Comparison of ENCODE assay signal across 1 cellular context in genomic region chr2:201433389-201433995, GRCh38.
TF ChIP-seq lines count a peak whose summit lies in the region.

No MANE protein-coding gene starts in this region.

TF ChIP-seq in K562, 482 proteins besides CTCF, POLR2A, EP300 and RAD21 (continued from another document and continues in another):
- TF ChIP-seq ZNF699 (CRISPR knock-in tag; IDR thresholded peaks at IDR 0.05; ENCODE audit: insufficient replicate concordance) = no peak
- no peak for TF ChIP-seq BRD4 (IDR thresholded peaks at IDR 0.05)
- no peak for TF ChIP-seq ZNF445 (CRISPR knock-in tag; IDR thresholded peaks at IDR 0.05; ENCODE audit: low read depth)
- TF ChIP-seq KDM5B (IDR thresholded peaks at IDR 0.05; ENCODE audit: insufficient replicate concordance, low read depth, low read length) = no peak
- peak; percentile 87 for TF ChIP-seq TAL1 (IDR thresholded peaks at IDR 0.05)
- TF ChIP-seq ELK1 (CRISPR knock-in tag; IDR thresholded peaks at IDR 0.05) = no peak
- TF ChIP-seq ZNF518B (CRISPR knock-in tag; IDR thresholded peaks at IDR 0.05) = no peak
- TF ChIP-seq TOE1 (IDR thresholded peaks at IDR 0.05; ENCODE audit: borderline replicate concordance) = no peak
- TF ChIP-seq TOE1 (CRISPR knock-in tag; IDR thresholded peaks at IDR 0.05; ENCODE audit: borderline replicate concordance, low read depth) = no peak
- no peak for TF ChIP-seq CC2D1A (IDR thresholded peaks at IDR 0.05)
- TF ChIP-seq ZNF511 (CRISPR knock-in tag; IDR thresholded peaks at IDR 0.05) = no peak
- no peak for TF ChIP-seq KAT8 (IDR thresholded peaks at IDR 0.05; ENCODE audit: low read depth)
- no peak for TF ChIP-seq HIVEP1 (CRISPR knock-in tag; IDR thresholded peaks at IDR 0.05)
- no peak for TF ChIP-seq ZNF316 (IDR thresholded peaks at IDR 0.05)
- TF ChIP-seq JUN (IDR thresholded peaks at IDR 0.05; ENCODE audit: borderline replicate concordance, low read depth, low read length) = no peak
- TF ChIP-seq JUN (CRISPR knock-in tag; IDR thresholded peaks at IDR 0.05; ENCODE audit: borderline replicate concordance) = no peak
- TF ChIP-seq MAZ (CRISPR knock-in tag; conservative IDR thresholded peaks at IDR 0.05 in 1 of 2, IDR thresholded peaks at IDR 0.05 in 1 of 2) = no peak
- no peak for TF ChIP-seq ZNF583 (CRISPR knock-in tag; IDR thresholded peaks at IDR 0.05)
- no peak for TF ChIP-seq ZBTB17 (CRISPR knock-in tag; IDR thresholded peaks at IDR 0.05)
- TF ChIP-seq FOXA3 (CRISPR knock-in tag; conservative IDR thresholded peaks at IDR 0.05 in 1 of 2, IDR thresholded peaks at IDR 0.05 in 1 of 2) = no peak
- no peak for TF ChIP-seq CEBPB (tag; IDR thresholded peaks at IDR 0.05)
- no peak for TF ChIP-seq PRPF4 (IDR thresholded peaks at IDR 0.05; ENCODE audit: insufficient read depth, low read depth, low read length, poor library complexity, severe bottlenecking)
- TF ChIP-seq ZFP30 (CRISPR knock-in tag; IDR thresholded peaks at IDR 0.05; ENCODE audit: borderline replicate concordance) = no peak
- TF ChIP-seq PTTG1 (tag; IDR thresholded peaks at IDR 0.05; ENCODE audit: low read depth) = no peak
- TF ChIP-seq NCOA6 (IDR thresholded peaks at IDR 0.05) = no peak
- peak; percentile 80 for TF ChIP-seq SMARCA4 (IDR thresholded peaks at IDR 0.05)
- no peak for TF ChIP-seq HSF4 (CRISPR knock-in tag; IDR thresholded peaks at IDR 0.05; ENCODE audit: borderline replicate concordance)
- peak; percentile 76 for TF ChIP-seq NR2C1 (IDR thresholded peaks at IDR 0.05)
- TF ChIP-seq NR2C1 (tag; IDR thresholded peaks at IDR 0.05) = peak; percentile 77
- no peak for TF ChIP-seq E2F3 (CRISPR knock-in tag; IDR thresholded peaks at IDR 0.05)
- no peak for TF ChIP-seq ZBED1 (IDR thresholded peaks at IDR 0.05)
- peak; percentile 58 for TF ChIP-seq MTA2 (IDR thresholded peaks at IDR 0.05; ENCODE audit: low read depth)
- TF ChIP-seq SMAD4 (CRISPR knock-in tag; conservative IDR thresholded peaks at IDR 0.05) = 0 out of 2 replicates have a peak, but pooled peaks have one; percentile 18
- no peak for TF ChIP-seq MEF2A (IDR thresholded peaks at IDR 0.05; ENCODE audit: control insufficient read depth, low read depth, low read length)
- TF ChIP-seq ZNF146 (CRISPR knock-in tag; IDR thresholded peaks at IDR 0.05; ENCODE audit: unreplicated experiment) = no peak
- TF ChIP-seq HDAC1 (IDR thresholded peaks at IDR 0.05) = peak in 1 of 2 experiments; percentile 66; a peak in 2 of 4 replicates
- TF ChIP-seq GTF2B (IDR thresholded peaks at IDR 0.05; ENCODE audit: extremely low read depth, insufficient read length) = no peak
- TF ChIP-seq CAMTA2 (CRISPR knock-in tag; conservative IDR thresholded peaks at IDR 0.05) = no peak
- TF ChIP-seq CBFA2T3 (IDR thresholded peaks at IDR 0.05) = peak; percentile 94
- TF ChIP-seq ZNF24 (IDR thresholded peaks at IDR 0.05) = no peak
- peak; percentile 57 for TF ChIP-seq HDAC3 (IDR thresholded peaks at IDR 0.05; ENCODE audit: borderline replicate concordance, partially characterized antibody)
- peak; percentile 31; the same call in 1 of the 2 replicates for TF ChIP-seq L3MBTL2 (IDR thresholded peaks at IDR 0.05)
- peak; percentile 81 for TF ChIP-seq CCNT2 (IDR thresholded peaks at IDR 0.05; ENCODE audit: borderline replicate concordance, extremely low read depth, insufficient read length, low read depth, low read length)
- no peak for TF ChIP-seq ZZZ3 (IDR thresholded peaks at IDR 0.05)
- no peak for TF ChIP-seq SPI1 (IDR thresholded peaks at IDR 0.05; ENCODE audit: borderline replicate concordance, low read depth, low read length)
- TF ChIP-seq SRSF7 (optimal IDR thresholded peaks at IDR 0.05; ENCODE audit: low read depth, low read length) = no peak
- TF ChIP-seq THAP7 (CRISPR knock-in tag; IDR thresholded peaks at IDR 0.05) = no peak
- TF ChIP-seq ZC3H4 (CRISPR knock-in tag; IDR thresholded peaks at IDR 0.05; ENCODE audit: borderline replicate concordance) = no peak
- no peak for TF ChIP-seq ETS1 (conservative IDR thresholded peaks at IDR 0.05; ENCODE audit: control insufficient read depth, low read depth, low read length)
- TF ChIP-seq TBL1XR1 (IDR thresholded peaks at IDR 0.05; ENCODE audit: low read length in 2 of 2) = peak in 1 of 2 experiments; percentile 72; a peak in 2 of 4 replicates
- peak; percentile 33; the same call in 1 of the 2 replicates for TF ChIP-seq CREB1 (IDR thresholded peaks at IDR 0.05)
- TF ChIP-seq CREB1 (CRISPR knock-in tag; IDR thresholded peaks at IDR 0.05) = no peak
- TF ChIP-seq IRF9 (tag; IDR thresholded peaks at IDR 0.05) = no peak
- no peak for TF ChIP-seq ZNF644 (tag; IDR thresholded peaks at IDR 0.05; ENCODE audit: low read depth)
- no peak for TF ChIP-seq ZBTB12 (CRISPR knock-in tag; IDR thresholded peaks at IDR 0.05)
- no peak for TF ChIP-seq PHF21A (IDR thresholded peaks at IDR 0.05; ENCODE audit: borderline replicate concordance, low read depth)
- TF ChIP-seq ZEB2 (IDR thresholded peaks at IDR 0.05) = peak; percentile 93
- TF ChIP-seq HMG20B (CRISPR knock-in tag; IDR thresholded peaks at IDR 0.05) = no peak
- no peak for TF ChIP-seq ZNF41 (CRISPR knock-in tag; conservative IDR thresholded peaks at IDR 0.05)
- no peak for TF ChIP-seq ZNF124 (CRISPR knock-in tag; IDR thresholded peaks at IDR 0.05)
- no peak for TF ChIP-seq ZNF561 (CRISPR knock-in tag; conservative IDR thresholded peaks at IDR 0.05)
- no peak for TF ChIP-seq RAD51 (IDR thresholded peaks at IDR 0.05; ENCODE audit: borderline replicate concordance, low read depth)
- no peak for TF ChIP-seq YY1 (IDR thresholded peaks at IDR 0.05; ENCODE audit: borderline replicate concordance in 1 of 3, control insufficient read depth in 1 of 3, extremely low read depth in 1 of 3, insufficient read depth in 3 of 3, insufficient read length in 1 of 3, insufficient replicate concordance in 2 of 3, low read depth in 1 of 3, low read length in 2 of 3)
- no peak for TF ChIP-seq POU5F1 (IDR thresholded peaks at IDR 0.05; ENCODE audit: borderline replicate concordance, low read depth, low read length, partially characterized antibody)
- TF ChIP-seq SNIP1 (IDR thresholded peaks at IDR 0.05; ENCODE audit: low read depth) = no peak
- no peak for TF ChIP-seq PCBP1 (IDR thresholded peaks at IDR 0.05; ENCODE audit: low read depth, low read length, poor library complexity, severe bottlenecking)
- no peak for TF ChIP-seq KLF10 (CRISPR knock-in tag; IDR thresholded peaks at IDR 0.05)
- peak; percentile 68 for TF ChIP-seq PML (IDR thresholded peaks at IDR 0.05; ENCODE audit: low read length)
- TF ChIP-seq ZFX (CRISPR knock-in tag; IDR thresholded peaks at IDR 0.05) = no peak
- TF ChIP-seq PTRF (tag; IDR thresholded peaks at IDR 0.05) = no peak
- no peak; the same call in 1 of the 2 replicates for TF ChIP-seq TCF7 (IDR thresholded peaks at IDR 0.05; ENCODE audit: borderline replicate concordance)
- no peak for TF ChIP-seq ZNF695 (CRISPR knock-in tag; IDR thresholded peaks at IDR 0.05)
- TF ChIP-seq UBTF (IDR thresholded peaks at IDR 0.05; ENCODE audit: borderline replicate concordance in 1 of 2, low read depth in 2 of 2, low read length in 2 of 2) = no peak
- no peak for TF ChIP-seq RBM17 (IDR thresholded peaks at IDR 0.05; ENCODE audit: borderline replicate concordance, low read depth, low read length)
- TF ChIP-seq FOXP1 (CRISPR knock-in tag; IDR thresholded peaks at IDR 0.05) = no peak
- TF ChIP-seq NCOR1 (IDR thresholded peaks at IDR 0.05) = peak; percentile 88
